9 cellular contexts compared by ENCODE assay signal in the genomic region with DNA sequence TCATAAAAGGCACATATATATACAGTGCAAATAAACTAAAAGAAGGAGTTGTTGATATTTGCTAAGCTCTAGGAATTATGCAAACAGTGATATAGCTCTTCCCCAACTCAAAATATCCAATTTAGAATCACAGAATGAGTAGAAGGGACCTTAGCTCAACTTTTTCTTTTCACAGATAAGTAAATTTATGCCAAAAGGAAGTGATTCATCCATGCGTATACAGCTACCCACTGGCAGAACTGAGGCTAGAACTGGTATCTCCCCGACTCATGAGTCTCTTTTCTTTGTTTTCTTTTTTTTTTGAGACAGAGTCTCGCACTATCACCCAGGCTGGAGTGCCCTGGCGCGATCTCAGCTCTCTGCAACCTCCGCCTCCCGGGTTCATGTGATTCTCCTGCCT. TPM values are rescaled to one million over a fixed set of nuclear protein-coding genes. Genes with fewer than 3 reads are reported as not detected.
DNase-seq lines count a peak whose midpoint lies in the region; ATAC-seq and TF ChIP-seq lines count a peak whose summit lies in the region.
"Had no signal": no experiment of that assay in that cellular context is flagged by ENCODE, and none has a peak within 500 bp of the region (broad histone marks: within the 10 kb centered on the region; RNA-seq: fewer than 3 reads in every experiment).

No MANE protein-coding gene starts in this region.

- peaks cover 29 to 85% (median 75%) of the 10 kb centered on the region in 4 donors for H3K4me1 ChIP-seq in esophagus muscularis mucosa

- TF ChIP-seq CTCF in RWPE1 (conservative IDR thresholded peaks at IDR 0.05; ENCODE audit: low read depth) (no peak), esophagus muscularis mucosa (IDR thresholded peaks at IDR 0.05) (no peak)

- peaks cover 8% of the 10 kb centered on the region for H3K9me3 Mint-ChIP-seq in activated CD4-positive, alpha-beta T cell treated with anti-CD3 and anti-CD28 coated beads, Interleukin-2, amount 10 ng/mL, durations not matched to agents 7 days and 5 days
- peaks cover 0 to 8% of the 10 kb centered on the region in 2 donors for H3K9me3 Mint-ChIP-seq in stimulated activated naive CD8-positive, alpha-beta T cell treated with anti-CD3 and anti-CD28 coated beads, Interleukin-15, amount 100 ng/mL, for 72 hours

- peak; percentile 91 for ATAC-seq in stimulated activated naive CD8-positive, alpha-beta T cell treated with anti-CD3 and anti-CD28 coated beads, Interleukin-15, amount 100 ng/mL, for 72 hours
- no peak for ATAC-seq in GM19023 (IDR thresholded peaks at IDR 0.05; ENCODE audit: unreplicated experiment)

- 51% methylated on average over 7 of the region's 7 CpGs for WGBS in esophagus muscularis mucosa

- TF ChIP-seq EP300 in esophagus muscularis mucosa (IDR thresholded peaks at IDR 0.05): no peak

- POLR2A ChIA-PET in activated CD4-positive, alpha-beta T cell treated with anti-CD3 and anti-CD28 coated beads, Interleukin-2, amount 10 ng/mL, durations not matched to agents 7 days and 5 days (lab: Charles Lee): no interaction called here
- POLR2A ChIA-PET in RWPE1 (lab: Yijun Ruan, JAX; ENCODE audit: low non-redundant PET): no interaction called here

- H3K4me3 Mint-ChIP-seq in activated CD4-positive, alpha-beta T cell treated with anti-CD3 and anti-CD28 coated beads, Interleukin-2, amount 10 ng/mL, durations not matched to agents 7 days and 5 days: no peak overlapping the region
- peak overlapping the region in 1 of 2 donors; percentile 13 for H3K4me3 Mint-ChIP-seq in stimulated activated naive CD8-positive, alpha-beta T cell treated with anti-CD3 and anti-CD28 coated beads, Interleukin-15, amount 100 ng/mL, for 72 hours

- peak overlapping the region; percentile 79 for H3K27ac ChIP-seq in RWPE1
- H3K27ac ChIP-seq in esophagus muscularis mucosa (replicated peaks in 1 of 4): peak overlapping the region; percentile 28 to 89 (median 62)
- H3K27ac ChIP-seq: KMS-11 had no signal

- peak overlapping the region; percentile 79 for H3K27ac Mint-ChIP-seq in activated CD4-positive, alpha-beta T cell treated with anti-CD3 and anti-CD28 coated beads, Interleukin-2, amount 10 ng/mL, durations not matched to agents 7 days and 5 days
- H3K27ac Mint-ChIP-seq in stimulated activated naive CD8-positive, alpha-beta T cell treated with anti-CD3 and anti-CD28 coated beads, Interleukin-15, amount 100 ng/mL, for 72 hours: no peak overlapping the region

- intact Hi-C loops in esophagus muscularis mucosa (cut with DNase I): no loop called here

- DNase-seq in activated CD4-positive, alpha-beta T cell treated with anti-CD3 and anti-CD28 coated beads, Interleukin-2, amount 10 ng/mL, durations not matched to agents 7 days and 5 days: no peak
- DNase-seq in activated CD4-positive, alpha-beta T cell treated with anti-CD3 and anti-CD28 coated beads, Interleukin-2, amount 50 U/mL, for 1 hour: no peak
- DNase-seq in RWPE1 (ENCODE audit: low spot score) (peak; percentile 56), esophagus muscularis mucosa (ENCODE audit: extremely low spot score) (no peak), T1000 (lab: John Stamatoyannopoulos, UW) (no peak), NK-92 (lab: John Stamatoyannopoulos, UW; ENCODE audit: unreplicated experiment) (no peak)
- no peak for DNase-seq in stimulated activated naive CD8-positive, alpha-beta T cell treated with anti-CD3 and anti-CD28 coated beads, Interleukin-15, amount 100 ng/mL, for 72 hours

- no peak overlapping the region for H3K4me3 ChIP-seq in esophagus muscularis mucosa

- CTCF ChIA-PET in activated CD4-positive, alpha-beta T cell treated with anti-CD3 and anti-CD28 coated beads, Interleukin-2, amount 10 ng/mL, durations not matched to agents 7 days and 5 days (lab: Charles Lee): interaction anchor here (0.9 kb wide), 1 partner anchor 13 kb away, joined by 5 read pairs; no protein-coding TSS in a partner anchor
- CTCF ChIA-PET in RWPE1 (lab: Yijun Ruan, JAX): interaction anchor here (0.6 kb wide), 1 partner anchor 903 kb away, joined by 4 read pairs; no protein-coding TSS in a partner anchor

- no peaks in the 10 kb centered on the region for H3K27me3 ChIP-seq in esophagus muscularis mucosa

- H3K36me3 ChIP-seq in esophagus muscularis mucosa: peaks cover 15 to 28% (median 24%) of the 10 kb centered on the region in 4 donors

- H3K27me3 Mint-ChIP-seq in activated CD4-positive, alpha-beta T cell treated with anti-CD3 and anti-CD28 coated beads, Interleukin-2, amount 10 ng/mL, durations not matched to agents 7 days and 5 days: no peaks in the 10 kb centered on the region
- H3K27me3 Mint-ChIP-seq in stimulated activated naive CD8-positive, alpha-beta T cell treated with anti-CD3 and anti-CD28 coated beads, Interleukin-15, amount 100 ng/mL, for 72 hours: no peaks in the 10 kb centered on the region

- H3K9me3 ChIP-seq in esophagus muscularis mucosa: no peaks in the 10 kb centered on the region

- H3K4me1 Mint-ChIP-seq in activated CD4-positive, alpha-beta T cell treated with anti-CD3 and anti-CD28 coated beads, Interleukin-2, amount 10 ng/mL, durations not matched to agents 7 days and 5 days: peaks cover 31% of the 10 kb centered on the region
- H3K4me1 Mint-ChIP-seq in stimulated activated naive CD8-positive, alpha-beta T cell treated with anti-CD3 and anti-CD28 coated beads, Interleukin-15, amount 100 ng/mL, for 72 hours: peaks cover 34% of the 10 kb centered on the region

- no peak for TF ChIP-seq POLR2A in esophagus muscularis mucosa (IDR thresholded peaks at IDR 0.05; ENCODE audit: low read depth)

- peaks cover 27% of the 10 kb centered on the region for H3K36me3 Mint-ChIP-seq in activated CD4-positive, alpha-beta T cell treated with anti-CD3 and anti-CD28 coated beads, Interleukin-2, amount 10 ng/mL, durations not matched to agents 7 days and 5 days (ENCODE audit: low read depth)

RNA-seq across cellular contexts. Expression of a gene that starts 54.2 kb away (rescaled TPM):
- total RNA-seq in activated CD4-positive, alpha-beta T cell treated with anti-CD3 and anti-CD28 coated beads, Interleukin-2, amount 10 ng/mL, durations not matched to agents 7 days and 5 days: 10 to 100 TPM; 22.6 to 26.8 TPM
- 1,000 to 10,000 TPM in 1 of 4 donors, 100 to 1,000 TPM in 3; 785 to 1,099 (median 921) TPM for total RNA-seq in esophagus muscularis mucosa

Comparison
In these comparisons a context has a peak if more than half of its experiments do, and no peak if none do; other contexts are left out.
1. RNA of a gene that starts 54.2 kb away (total RNA-seq): 785 to 1,099 TPM in esophagus muscularis mucosa; 22.6 to 26.8 TPM in activated CD4-positive, alpha-beta T cell treated with anti-CD3 and anti-CD28 coated beads, Interleukin-2, amount 10 ng/mL, durations not matched to agents 7 days and 5 days; every median in the first group is over 10 times any median in the second.